In the genomic region with DNA sequence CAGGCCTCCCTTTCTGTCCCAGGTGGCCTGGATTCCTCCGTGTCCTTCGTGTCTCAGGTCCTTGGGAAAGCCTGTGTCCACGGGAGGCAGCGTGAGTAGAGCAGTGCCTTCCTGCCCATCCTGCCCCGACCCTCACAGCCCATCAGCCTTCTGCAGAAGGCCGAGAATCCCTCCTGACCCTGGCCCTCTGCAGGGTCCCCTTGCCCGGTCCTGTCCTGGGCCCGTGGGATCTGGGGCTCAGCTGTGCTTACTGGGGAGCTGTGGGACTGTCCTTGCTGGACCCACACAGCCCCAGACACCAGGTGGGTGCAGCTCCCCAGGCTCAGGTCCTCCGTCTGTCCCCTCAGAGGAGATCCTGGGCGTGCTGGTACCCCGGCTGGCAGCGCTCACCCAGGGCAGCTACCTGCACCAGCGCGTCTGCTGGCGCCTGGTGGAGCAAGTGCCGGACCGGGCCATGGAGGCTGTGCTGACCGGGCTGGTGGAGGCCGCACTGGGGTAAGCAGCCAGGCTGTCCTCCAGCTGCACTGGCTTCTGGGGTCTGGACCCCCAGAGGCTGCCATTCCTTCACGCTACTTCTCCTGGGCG, we compare ENCODE assay signal across 2 cellular contexts.
TF ChIP-seq lines count a peak whose summit lies in the region.

No MANE protein-coding gene starts in this region.

TF ChIP-seq in H1, 55 proteins besides CTCF, POLR2A, EP300 and RAD21:
- TF ChIP-seq NANOG (IDR thresholded peaks at IDR 0.05; ENCODE audit: insufficient read depth, low read depth, low read length, poor library complexity, severe bottlenecking) (no peak), HDAC2 (IDR thresholded peaks at IDR 0.05; ENCODE audit: borderline replicate concordance in 1 of 2, low read depth in 2 of 2, low read length in 2 of 2) (no peak)

TF ChIP-seq in SK-N-SH treated with all-trans-retinoic acid at 6 μM for 48 hours, 23 proteins besides CTCF, POLR2A, EP300 and RAD21:
- TF ChIP-seq, protein P1, sequence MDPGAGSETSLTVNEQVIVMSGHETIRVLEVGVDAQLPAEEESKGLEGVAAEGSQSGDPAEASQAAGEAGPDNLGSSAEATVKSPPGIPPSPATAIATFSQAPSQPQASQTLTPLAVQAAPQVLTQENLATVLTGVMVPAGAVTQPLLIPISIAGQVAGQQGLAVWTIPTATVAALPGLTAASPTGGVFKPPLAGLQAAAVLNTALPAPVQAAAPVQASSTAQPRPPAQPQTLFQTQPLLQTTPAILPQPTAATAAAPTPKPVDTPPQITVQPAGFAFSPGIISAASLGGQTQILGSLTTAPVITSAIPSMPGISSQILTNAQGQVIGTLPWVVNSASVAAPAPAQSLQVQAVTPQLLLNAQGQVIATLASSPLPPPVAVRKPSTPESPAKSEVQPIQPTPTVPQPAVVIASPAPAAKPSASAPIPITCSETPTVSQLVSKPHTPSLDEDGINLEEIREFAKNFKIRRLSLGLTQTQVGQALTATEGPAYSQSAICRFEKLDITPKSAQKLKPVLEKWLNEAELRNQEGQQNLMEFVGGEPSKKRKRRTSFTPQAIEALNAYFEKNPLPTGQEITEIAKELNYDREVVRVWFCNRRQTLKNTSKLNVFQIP (CRISPR knock-in tag; IDR thresholded peaks at IDR 0.05; ENCODE audit: borderline replicate concordance, low read depth): no peak
- TF ChIP-seq ARNTL (CRISPR knock-in tag; IDR thresholded peaks at IDR 0.05; ENCODE audit: borderline replicate concordance, low read depth) (no peak), ZFP3 (CRISPR knock-in tag; IDR thresholded peaks at IDR 0.05) (no peak), TCF4 (CRISPR knock-in tag; IDR thresholded peaks at IDR 0.05; ENCODE audit: borderline replicate concordance) (no peak), PPARA (CRISPR knock-in tag; IDR thresholded peaks at IDR 0.05; ENCODE audit: borderline replicate concordance) (no peak), OSR1 (CRISPR knock-in tag; IDR thresholded peaks at IDR 0.05) (no peak), GLIS3 (CRISPR knock-in tag; IDR thresholded peaks at IDR 0.05) (no peak), CSDC2 (CRISPR knock-in tag; IDR thresholded peaks at IDR 0.05) (no peak)
- TF ChIP-seq, protein P2, sequence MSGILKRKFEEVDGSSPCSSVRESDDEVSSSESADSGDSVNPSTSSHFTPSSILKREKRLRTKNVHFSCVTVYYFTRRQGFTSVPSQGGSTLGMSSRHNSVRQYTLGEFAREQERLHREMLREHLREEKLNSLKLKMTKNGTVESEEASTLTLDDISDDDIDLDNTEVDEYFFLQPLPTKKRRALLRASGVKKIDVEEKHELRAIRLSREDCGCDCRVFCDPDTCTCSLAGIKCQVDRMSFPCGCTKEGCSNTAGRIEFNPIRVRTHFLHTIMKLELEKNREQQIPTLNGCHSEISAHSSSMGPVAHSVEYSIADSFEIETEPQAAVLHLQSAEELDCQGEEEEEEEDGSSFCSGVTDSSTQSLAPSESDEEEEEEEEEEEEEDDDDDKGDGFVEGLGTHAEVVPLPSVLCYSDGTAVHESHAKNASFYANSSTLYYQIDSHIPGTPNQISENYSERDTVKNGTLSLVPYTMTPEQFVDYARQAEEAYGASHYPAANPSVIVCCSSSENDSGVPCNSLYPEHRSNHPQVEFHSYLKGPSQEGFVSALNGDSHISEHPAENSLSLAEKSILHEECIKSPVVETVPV (CRISPR knock-in tag; IDR thresholded peaks at IDR 0.05): no peak
